22 cellular contexts compared by ENCODE assay signal in the genomic region with DNA sequence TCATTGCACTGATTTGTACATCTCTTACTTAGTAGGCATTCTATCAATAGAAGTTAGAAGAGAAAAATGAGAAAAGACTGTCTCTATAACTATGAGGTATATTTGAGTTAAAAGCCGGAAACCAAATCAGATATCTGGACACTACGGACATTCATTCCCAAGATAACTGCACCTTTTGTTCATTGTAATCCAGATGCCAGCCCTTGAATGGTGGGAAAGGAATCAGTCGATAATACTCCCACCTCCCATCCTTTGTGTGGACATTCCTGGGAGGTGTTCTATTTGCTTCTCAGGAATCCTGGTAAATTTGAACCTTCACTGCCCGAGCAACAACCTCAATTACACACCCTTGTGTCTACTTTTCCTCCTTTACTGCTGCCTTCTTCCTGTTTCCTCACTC.
DNase-seq lines count a peak whose midpoint lies in the region; ATAC-seq and TF ChIP-seq lines count a peak whose summit lies in the region.
"Had no signal": no experiment of that assay in that cellular context is flagged by ENCODE, and none has a peak within 500 bp of the region (broad histone marks: within the 10 kb centered on the region; RNA-seq: fewer than 3 reads in every experiment).

No MANE protein-coding gene starts in this region.

- no peaks in the 10 kb centered on the region for H3F3A ChIP-seq in neural progenitor cell (ENCODE audit: low read depth)

- H3K4me2 ChIP-seq in neural progenitor cell, result no peak overlapping the region
- H3K4me2 ChIP-seq: A549; BLaER1 treated with 17β-estradiol and CSF1 and Interleukin-3, amounts not matched to agents 10 nM and 100 nM had no signal

- H3K9me3 ChIP-seq in neural progenitor cell (ENCODE audit: low read depth), result no peaks in the 10 kb centered on the region
- H3K9me3 ChIP-seq: A549; BE2C; BLaER1 treated with 17β-estradiol and CSF1 and Interleukin-3, amounts not matched to agents 10 nM and 100 nM had no signal

- H3K27ac Mint-ChIP-seq in neural progenitor cell (no peak overlapping the region), progenitor cell of endocrine pancreas (peak overlapping the region; percentile 79)
- H3K27ac Mint-ChIP-seq: CD4-positive, alpha-beta T cell; CD8-positive, alpha-beta memory T cell had no signal

- H3K4me3 Mint-ChIP-seq in neural progenitor cell, result no peak overlapping the region
- no peak overlapping the region for H3K4me3 Mint-ChIP-seq in progenitor cell of endocrine pancreas (ENCODE audit: low read depth)
- H3K4me3 Mint-ChIP-seq: CD14-positive monocyte; CD4-positive, alpha-beta T cell; CD8-positive, alpha-beta memory T cell had no signal

- DNase-seq in COLO829 (ENCODE audit: low spot score), result peak; percentile 79
- DNase-seq in HT1080 (ENCODE audit: low read depth), result peak; percentile 10
- peak; percentile 33 for DNase-seq in neural progenitor cell (ENCODE audit: low spot score)
- DNase-seq in progenitor cell of endocrine pancreas (ENCODE audit: low spot score, unreplicated experiment), result no peak
- DNase-seq in OCI-M1 (lab: John Stamatoyannopoulos, UW), result no peak
- no peak for DNase-seq in stimulated activated CD4-positive, alpha-beta T cell treated with anti-CD3 and anti-CD28 coated beads, Interleukin-1b, Interleukin-23, amount 100 ng/mL, for 48 hours
- DNase-seq: 8988T; ACHN; AML-193; BE2C; CD4-positive, alpha-beta T cell; CD8-positive, alpha-beta memory T cell; COR-L47; DMS153; DND-41; GM23248; H7; HCEC 1CT had no signal

- H4K20me1 ChIP-seq in neural progenitor cell (ENCODE audit: low read depth), result no peaks in the 10 kb centered on the region
- H4K20me1 ChIP-seq: BLaER1 treated with 17β-estradiol and CSF1 and Interleukin-3, amounts not matched to agents 10 nM and 100 nM had no signal

- H3K4me1 ChIP-seq in neural progenitor cell, result peaks cover 8% of the 10 kb centered on the region
- H3K4me1 ChIP-seq: A549; BE2C; BLaER1 treated with 17β-estradiol and CSF1 and Interleukin-3, amounts not matched to agents 10 nM and 100 nM had no signal

- H3K79me2 ChIP-seq in neural progenitor cell (ENCODE audit: low read depth), result no peaks in the 10 kb centered on the region

- H3K36me3 Mint-ChIP-seq in neural progenitor cell (no peaks in the 10 kb centered on the region), progenitor cell of endocrine pancreas (ENCODE audit: insufficient read depth) (peaks cover 2% of the 10 kb centered on the region)
- H3K36me3 Mint-ChIP-seq: CD14-positive monocyte; CD8-positive, alpha-beta memory T cell had no signal

- H2AFZ ChIP-seq in neural progenitor cell (replicated peaks), result no peak overlapping the region
- H2AFZ ChIP-seq: GM23248 had no signal

- H3K27me3 Mint-ChIP-seq in neural progenitor cell (ENCODE audit: insufficient read depth, low read depth) (peaks cover 3% of the 10 kb centered on the region), progenitor cell of endocrine pancreas (no peaks in the 10 kb centered on the region)

- no peak overlapping the region for H3K27ac ChIP-seq in neural progenitor cell
- H3K27ac ChIP-seq: A549; BLaER1 treated with 17β-estradiol and CSF1 and Interleukin-3, amounts not matched to agents 10 nM and 100 nM; GM23248 had no signal

- H3K9me3 Mint-ChIP-seq in neural progenitor cell (no peaks in the 10 kb centered on the region), progenitor cell of endocrine pancreas (ENCODE audit: low read depth) (peaks cover 7% of the 10 kb centered on the region)

- no peaks in the 10 kb centered on the region for H3K36me3 ChIP-seq in neural progenitor cell
- H3K36me3 ChIP-seq: BE2C; BLaER1 treated with 17β-estradiol and CSF1 and Interleukin-3, amounts not matched to agents 10 nM and 100 nM had no signal

- TF ChIP-seq CTCF in neural progenitor cell (IDR thresholded peaks at IDR 0.05) (no peak), progenitor cell of endocrine pancreas (IDR thresholded peaks at IDR 0.05; ENCODE audit: unreplicated experiment) (no peak)

- H3K4me3 ChIP-seq in neural progenitor cell, result no peak overlapping the region
- H3K4me3 ChIP-seq: A549; BLaER1 treated with 17β-estradiol and CSF1 and Interleukin-3, amounts not matched to agents 10 nM and 100 nM; GM23248 had no signal

- H3K4me1 Mint-ChIP-seq in neural progenitor cell, result no peaks in the 10 kb centered on the region
- H3K4me1 Mint-ChIP-seq in progenitor cell of endocrine pancreas (ENCODE audit: low read depth), result peaks cover 6% of the 10 kb centered on the region
- H3K4me1 Mint-ChIP-seq: CD14-positive monocyte; CD8-positive, alpha-beta memory T cell had no signal

- no peaks in the 10 kb centered on the region for H3K27me3 ChIP-seq in neural progenitor cell
- H3K27me3 ChIP-seq: BE2C; BLaER1 treated with 17β-estradiol and CSF1 and Interleukin-3, amounts not matched to agents 10 nM and 100 nM had no signal

- no peak overlapping the region for H3K9ac ChIP-seq in neural progenitor cell
- H3K9ac ChIP-seq: BLaER1 treated with 17β-estradiol and CSF1 and Interleukin-3, amounts not matched to agents 10 nM and 100 nM; GM23248 had no signal

- no peak for ATAC-seq in GM18519 (IDR thresholded peaks at IDR 0.05; ENCODE audit: low FRiP score, unreplicated experiment)
- ATAC-seq: A549 had no signal

Comparison
In these comparisons a context has a peak if more than half of its experiments do, and no peak if none do; other contexts are left out.
1. DNase-seq: peak in COLO829 (single experiment), HT1080 (single experiment) and neural progenitor cell (single experiment); none in progenitor cell of endocrine pancreas (single experiment), OCI-M1 (single experiment) and stimulated activated CD4-positive, alpha-beta T cell treated with anti-CD3 and anti-CD28 coated beads, Interleukin-1b, Interleukin-23, amount 100 ng/mL, for 48 hours (single experiment).